Comparison of ENCODE assay signal across 3 cellular contexts in the genomic region with DNA sequence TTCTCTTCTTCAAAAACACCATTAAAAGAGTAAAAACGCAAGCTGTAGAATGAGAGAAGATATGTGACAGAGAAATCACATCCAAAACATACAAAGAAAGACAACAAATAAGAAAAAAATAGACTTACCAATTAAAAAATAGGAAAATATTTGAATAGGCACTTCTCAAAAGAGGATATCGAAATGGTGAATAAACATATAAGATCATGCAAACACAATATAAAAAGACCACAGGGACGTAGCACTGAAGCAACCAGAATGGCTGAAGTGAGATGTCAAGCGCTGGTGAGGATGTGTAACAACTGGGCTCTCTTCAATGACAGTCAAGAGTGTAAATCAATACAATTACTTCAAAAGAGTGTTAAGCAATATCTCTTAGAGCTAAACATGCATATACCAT.
"Had no signal": no experiment of that assay in that cellular context is flagged by ENCODE, and none has a peak within 500 bp of the region (broad histone marks: within the 10 kb centered on the region; RNA-seq: fewer than 3 reads in every experiment).

No MANE protein-coding gene starts in this region.

- DNase-seq: H9, HCEC 1CT, IMR-90 had no signal
